8 cellular contexts compared by ENCODE assay signal in genomic region chr5:180811012-180811622, GRCh38. TPM values are rescaled to one million over a fixed set of nuclear protein-coding genes. Genes with fewer than 3 reads are reported as not detected.
DNase-seq lines count a peak whose midpoint lies in the region; ATAC-seq and TF ChIP-seq lines count a peak whose summit lies in the region.

No MANE protein-coding gene starts in this region.

- peak overlapping the region; percentile 87 for H3K4me3 Mint-ChIP-seq in stimulated activated naive CD8-positive, alpha-beta T cell treated with anti-CD3 and anti-CD28 coated beads, Interleukin-15, Interleukin-2, amounts not matched to agents 100 ng/mL and 50 ng/mL, for 24 hours
- H3K4me3 Mint-ChIP-seq in memory B cell, result peak overlapping the region; percentile 89

- intact Hi-C loops in aorta (cut with DNase I), result loop anchor here in 1 of 2 donors (2.0 kb wide), 1 partner anchor 50 kb away; the partner anchor contains the start of gene ZFP62

- H3K4me1 Mint-ChIP-seq in stimulated activated naive CD8-positive, alpha-beta T cell treated with anti-CD3 and anti-CD28 coated beads, Interleukin-15, Interleukin-2, amounts not matched to agents 100 ng/mL and 50 ng/mL, for 24 hours (ENCODE audit: low read depth), result peaks cover 80% of the 10 kb centered on the region
- peaks cover 52% of the 10 kb centered on the region for H3K4me1 Mint-ChIP-seq in memory B cell

- in situ Hi-C loops in astrocyte of the spinal cord (cut with HindIII; ENCODE audit: low sequenced_read_pairs), result no loop called here

- no peaks in the 10 kb centered on the region for H3K9me3 Mint-ChIP-seq in stimulated activated naive CD8-positive, alpha-beta T cell treated with anti-CD3 and anti-CD28 coated beads, Interleukin-15, Interleukin-2, amounts not matched to agents 100 ng/mL and 50 ng/mL, for 24 hours
- no peaks in the 10 kb centered on the region for H3K9me3 Mint-ChIP-seq in memory B cell

- no peaks in the 10 kb centered on the region for H3K36me3 ChIP-seq in aorta (ENCODE audit: control insufficient read depth in 1 of 2, insufficient read depth in 2 of 2, low read length in 1 of 2)

- peak overlapping the region; percentile 94 for H3K27ac Mint-ChIP-seq in stimulated activated naive CD8-positive, alpha-beta T cell treated with anti-CD3 and anti-CD28 coated beads, Interleukin-15, Interleukin-2, amounts not matched to agents 100 ng/mL and 50 ng/mL, for 24 hours
- peak overlapping the region; percentile 96 for H3K27ac Mint-ChIP-seq in memory B cell

- H3K27ac ChIP-seq in aorta (ENCODE audit: low read depth in 1 of 2, low read length in 2 of 2), result peak overlapping the region; percentile 83 to 87

- TF ChIP-seq CTCF in astrocyte of the spinal cord (IDR thresholded peaks at IDR 0.05; ENCODE audit: low read depth, low read length), result no peak

- H3K27me3 Mint-ChIP-seq in stimulated activated naive CD8-positive, alpha-beta T cell treated with anti-CD3 and anti-CD28 coated beads, Interleukin-15, Interleukin-2, amounts not matched to agents 100 ng/mL and 50 ng/mL, for 24 hours, result no peaks in the 10 kb centered on the region
- H3K27me3 Mint-ChIP-seq in memory B cell, result no peaks in the 10 kb centered on the region

- no peaks in the 10 kb centered on the region for H3K27me3 ChIP-seq in aorta (ENCODE audit: control insufficient read depth in 1 of 2, insufficient read depth in 2 of 2, low read length in 1 of 2)

- 8% methylated on average over 22 of the region's 22 CpGs for WGBS in aorta, 2 donors

- peaks cover 10% of the 10 kb centered on the region for H3K36me3 Mint-ChIP-seq in stimulated activated naive CD8-positive, alpha-beta T cell treated with anti-CD3 and anti-CD28 coated beads, Interleukin-15, Interleukin-2, amounts not matched to agents 100 ng/mL and 50 ng/mL, for 24 hours (ENCODE audit: low read depth)
- peaks cover 1% of the 10 kb centered on the region for H3K36me3 Mint-ChIP-seq in memory B cell

- peak overlapping the region; percentile 71 for H3K4me3 ChIP-seq in astrocyte of the spinal cord (ENCODE audit: low read depth, low read length)
- peak overlapping the region; percentile 8 to 71 for H3K4me3 ChIP-seq in aorta (ENCODE audit: low read length in 2 of 2)

- peaks cover 5 to 15% of the 10 kb centered on the region in 2 donors for H3K4me1 ChIP-seq in aorta (ENCODE audit: control insufficient read depth in 1 of 2, insufficient read depth in 2 of 2, low read length in 2 of 2)

- no peaks in the 10 kb centered on the region for H3K9me3 ChIP-seq in aorta (ENCODE audit: control insufficient read depth, low read length)

- DNase-seq in stimulated activated naive CD8-positive, alpha-beta T cell treated with anti-CD3 and anti-CD28 coated beads, Interleukin-15, Interleukin-2, amounts not matched to agents 100 U/mL and 50 U/mL, for 24 hours, result no peak
- DNase-seq in astrocyte of the spinal cord (ENCODE audit: low read depth, low spot score), result no peak
- DNase-seq in memory B cell (ENCODE audit: low spot score in 2 of 2), result no peak
- DNase-seq in aorta, result no peak
- DNase-seq in NCI-H345 treated with DMSO at 0.1 percent for 48 hours (lab: John Stamatoyannopoulos, UW; ENCODE audit: unreplicated experiment), result no peak
- no peak for DNase-seq in stimulated activated CD4-positive, alpha-beta T cell treated with anti-CD3 and anti-CD28 coated beads, Interleukin-4, amount 100 ng/mL, for 24 hours

- no peak for ATAC-seq in stimulated activated naive CD8-positive, alpha-beta T cell treated with anti-CD3 and anti-CD28 coated beads, Interleukin-15, Interleukin-2, amounts not matched to agents 100 U/mL and 50 U/mL, for 24 hours
- ATAC-seq in memory B cell (ENCODE audit: low read depth) (no peak), aorta (ENCODE audit: low FRiP score) (no peak), HG03342 (IDR thresholded peaks at IDR 0.05; ENCODE audit: unreplicated experiment) (no peak)

RNA-seq across cellular contexts. Expression of gene MGAT1, which starts 8.5 kb away (rescaled TPM):
- 100 to 1,000 TPM; 143 to 180 TPM for total RNA-seq in aorta
- polyA plus RNA-seq in aorta, result 10 to 100 TPM; 60.5 to 79.5 TPM

RNA-seq across cellular contexts. Expression of gene ZFP62, which starts 50.0 kb away (rescaled TPM):
- total RNA-seq in aorta, result 10 to 100 TPM; 20.2 to 24.7 TPM
- 10 to 100 TPM in 1 of 2 donors, 1 to 10 TPM in 1; 6.5 to 12.0 TPM for polyA plus RNA-seq in aorta
